In genomic region chr16:70267516-70267915, GRCh38 we compare ENCODE assay signal across 8 cellular contexts. TPM values are rescaled to one million over a fixed set of nuclear protein-coding genes. Genes with fewer than 3 reads are reported as not detected.
A peak's percentile ranks its signal among the peaks of the same experiment; 100 is the strongest.
DNase-seq lines count a peak whose midpoint lies in the region; ATAC-seq, FAIRE-seq and TF ChIP-seq lines count a peak whose summit lies in the region.

No MANE protein-coding gene starts in this region.

- TF ChIP-seq POLR2A in GM18505 (IDR thresholded peaks at IDR 0.05; ENCODE audit: borderline replicate concordance, extremely low read depth, insufficient read depth, insufficient read length): no peak

- intact Hi-C loops in activated CD4-positive, alpha-beta T cell treated with anti-CD3 and anti-CD28 coated beads, Interleukin-2, amount 10 ng/mL, durations not matched to agents 24 days and 14 days (cut with micrococcal nuclease): no loop called here

- TF ChIP-seq CTCF in type B pancreatic cell (conservative IDR thresholded peaks at IDR 0.05): peak; percentile 78

- no peak for FAIRE-seq in HTR-8/SVneo (lab: Jason Lieb, UNC)

- H3K4me1 Mint-ChIP-seq in activated CD4-positive, alpha-beta T cell treated with anti-CD3 and anti-CD28 coated beads, Interleukin-2, amount 10 ng/mL, durations not matched to agents 24 days and 14 days: no peaks in the 10 kb centered on the region
- H3K4me1 Mint-ChIP-seq in type B pancreatic cell (ENCODE audit: unreplicated experiment): no peaks in the 10 kb centered on the region

- no peak overlapping the region for H3K4me3 Mint-ChIP-seq in activated CD4-positive, alpha-beta T cell treated with anti-CD3 and anti-CD28 coated beads, Interleukin-2, amount 10 ng/mL, durations not matched to agents 24 days and 14 days
- no peak overlapping the region for H3K4me3 Mint-ChIP-seq in type B pancreatic cell

- no peak overlapping the region for H3K27ac Mint-ChIP-seq in activated CD4-positive, alpha-beta T cell treated with anti-CD3 and anti-CD28 coated beads, Interleukin-2, amount 10 ng/mL, durations not matched to agents 24 days and 14 days
- H3K27ac Mint-ChIP-seq in type B pancreatic cell: no peak overlapping the region

- H3K9me3 Mint-ChIP-seq in activated CD4-positive, alpha-beta T cell treated with anti-CD3 and anti-CD28 coated beads, Interleukin-2, amount 10 ng/mL, durations not matched to agents 24 days and 14 days: no peaks in the 10 kb centered on the region
- H3K9me3 Mint-ChIP-seq in type B pancreatic cell: no peaks in the 10 kb centered on the region

- H3K36me3 Mint-ChIP-seq in activated CD4-positive, alpha-beta T cell treated with anti-CD3 and anti-CD28 coated beads, Interleukin-2, amount 10 ng/mL, durations not matched to agents 24 days and 14 days (ENCODE audit: low read depth): peaks cover 66% of the 10 kb centered on the region
- H3K36me3 Mint-ChIP-seq in type B pancreatic cell: peaks cover 29% of the 10 kb centered on the region

- no peaks in the 10 kb centered on the region for H3K27me3 Mint-ChIP-seq in activated CD4-positive, alpha-beta T cell treated with anti-CD3 and anti-CD28 coated beads, Interleukin-2, amount 10 ng/mL, durations not matched to agents 24 days and 14 days
- no peaks in the 10 kb centered on the region for H3K27me3 Mint-ChIP-seq in type B pancreatic cell

- DNase-seq in activated CD4-positive, alpha-beta T cell treated with anti-CD3 and anti-CD28 coated beads, Interleukin-2, amount 10 ng/mL, durations not matched to agents 24 days and 14 days: peak; percentile 76
- no peak for DNase-seq in activated CD4-positive, alpha-beta T cell treated with anti-CD3 and anti-CD28 coated beads, Interleukin-2, amount 50 U/mL, for 1 hour
- peak; percentile 67 for DNase-seq in HTR-8/SVneo (ENCODE audit: insufficient read length, low spot score)
- peak; percentile 22 for DNase-seq in UCSD-AML1 (lab: John Stamatoyannopoulos, UW; ENCODE audit: unreplicated experiment)
- DNase-seq in hepatic stellate cell (ENCODE audit: low spot score): peak; percentile 60
- DNase-seq in type B pancreatic cell (ENCODE audit: extremely low spot score, unreplicated experiment): no peak
- DNase-seq in LoVo (ENCODE audit: low spot score): no peak

- ATAC-seq in GM18505 (IDR thresholded peaks at IDR 0.05; ENCODE audit: unreplicated experiment): no peak

RNA-seq across cellular contexts. Expression of gene EXOSC6, which starts 15.8 kb away (rescaled TPM):
- 38.0 and 39.2 TPM in 2 replicates for total RNA-seq in activated CD4-positive, alpha-beta T cell treated with anti-CD3 and anti-CD28 coated beads, Interleukin-2, amount 10 ng/mL, durations not matched to agents 24 days and 14 days
- total RNA-seq in type B pancreatic cell (ENCODE audit: low replicate concordance): 22.0 and 27.5 TPM in 2 replicates

RNA-seq across cellular contexts. Expression of gene AARS1, which starts 21.8 kb away (rescaled TPM):
- 115 and 117 TPM in 2 replicates for total RNA-seq in activated CD4-positive, alpha-beta T cell treated with anti-CD3 and anti-CD28 coated beads, Interleukin-2, amount 10 ng/mL, durations not matched to agents 24 days and 14 days
- total RNA-seq in type B pancreatic cell (ENCODE audit: low replicate concordance): 112 and 123 TPM in 2 replicates

RNA-seq across cellular contexts. Expression of gene DDX19B, which starts 31.5 kb away (rescaled TPM):
- total RNA-seq in activated CD4-positive, alpha-beta T cell treated with anti-CD3 and anti-CD28 coated beads, Interleukin-2, amount 10 ng/mL, durations not matched to agents 24 days and 14 days: 29.4 and 30.4 TPM in 2 replicates
- total RNA-seq in type B pancreatic cell (ENCODE audit: low replicate concordance): 27.4 and 32.2 TPM in 2 replicates

Comparison
In these comparisons a context has a peak if more than half of its experiments do, and no peak if none do; other contexts are left out.
1. DNase-seq: peak in activated CD4-positive, alpha-beta T cell treated with anti-CD3 and anti-CD28 coated beads, Interleukin-2, amount 10 ng/mL, durations not matched to agents 24 days and 14 days (single experiment), HTR-8/SVneo (single experiment), UCSD-AML1 (single experiment) and hepatic stellate cell (single experiment); none in activated CD4-positive, alpha-beta T cell treated with anti-CD3 and anti-CD28 coated beads, Interleukin-2, amount 50 U/mL, for 1 hour (single experiment), type B pancreatic cell (single experiment) and LoVo (single experiment).